ENCODE assay signal across 9 cellular contexts in the genomic region with DNA sequence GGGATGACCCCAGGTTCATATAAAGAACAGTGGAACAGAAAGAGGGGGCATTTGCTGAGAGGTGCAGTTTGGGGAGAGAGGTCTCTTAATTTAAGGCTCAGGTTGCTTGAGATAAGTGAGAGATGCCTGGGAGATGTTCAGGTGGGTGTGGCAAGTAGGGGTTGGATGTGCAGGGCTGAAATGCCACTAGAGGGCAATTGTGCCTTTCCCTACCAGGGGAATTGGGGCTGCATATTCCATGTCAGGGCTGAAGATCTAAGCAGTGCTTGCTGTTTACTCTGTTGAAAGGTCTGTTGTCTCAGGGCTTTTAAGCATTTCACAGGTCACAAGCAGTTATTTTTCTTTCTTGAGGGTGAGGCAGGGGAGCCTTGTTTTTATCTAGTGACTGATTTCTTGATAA. TPM values are rescaled to one million over a fixed set of nuclear protein-coding genes. Genes with fewer than 3 reads are reported as not detected.
DNase-seq lines count a peak whose midpoint lies in the region; ATAC-seq and TF ChIP-seq lines count a peak whose summit lies in the region.
"Had no signal": no experiment of that assay in that cellular context is flagged by ENCODE, and none has a peak within 500 bp of the region (broad histone marks: within the 10 kb centered on the region; RNA-seq: fewer than 3 reads in every experiment).

No MANE protein-coding gene starts in this region.

- peaks cover 8% of the 10 kb centered on the region for H3K36me3 ChIP-seq in neural cell (ENCODE audit: insufficient read depth, low read length)

- no peak for TF ChIP-seq POLR2A in lower leg skin (IDR thresholded peaks at IDR 0.05)

- no peaks in the 10 kb centered on the region for H3K9me3 ChIP-seq in neural cell (ENCODE audit: low read length)

- H3K4me1 Mint-ChIP-seq in activated CD8-positive, alpha-beta T cell treated with anti-CD3 and anti-CD28 coated beads for 36 hours (ENCODE audit: low read depth): no peaks in the 10 kb centered on the region

- H2AFZ ChIP-seq in neural cell (ENCODE audit: low read depth, low read length): no peak overlapping the region

- H3F3A ChIP-seq in neural cell (ENCODE audit: insufficient read depth, low read length, poor library complexity, severe bottlenecking): no peaks in the 10 kb centered on the region

- no peaks in the 10 kb centered on the region for H3K27me3 ChIP-seq in neural cell (ENCODE audit: insufficient read depth, low read depth, low read length)

- peak; percentile 19 for DNase-seq in NCI-H2227 (lab: John Stamatoyannopoulos, UW; ENCODE audit: unreplicated experiment)
- no peak for DNase-seq in NCI-H2227 treated with DMSO at 0.1 percent for 48 hours (lab: John Stamatoyannopoulos, UW)
- DNase-seq in NCI-H345 (lab: John Stamatoyannopoulos, UW): peak; percentile 50
- DNase-seq in dermis blood vessel endothelial cell: peak; percentile 77
- DNase-seq in activated CD8-positive, alpha-beta T cell treated with anti-CD3 and anti-CD28 coated beads for 36 hours: no peak
- DNase-seq in lower leg skin (ENCODE audit: low spot score in 2 of 2): no peak

- H3K27me3 Mint-ChIP-seq in activated CD8-positive, alpha-beta T cell treated with anti-CD3 and anti-CD28 coated beads for 36 hours: peaks cover 10% of the 10 kb centered on the region

- no peak overlapping the region for H3K27ac ChIP-seq in neural cell (ENCODE audit: low read length)
- H3K27ac ChIP-seq: skin epidermis had no signal

- ATAC-seq in HG02759 (IDR thresholded peaks at IDR 0.05; ENCODE audit: unreplicated experiment): no peak
- no peak for ATAC-seq in activated CD8-positive, alpha-beta T cell treated with anti-CD3 and anti-CD28 coated beads for 36 hours

- no peak overlapping the region for H3K4me3 Mint-ChIP-seq in activated CD8-positive, alpha-beta T cell treated with anti-CD3 and anti-CD28 coated beads for 36 hours

- CTCF ChIA-PET in activated CD8-positive, alpha-beta T cell treated with anti-CD3 and anti-CD28 coated beads for 36 hours (lab: Charles Lee): interaction anchor here (0.6 kb wide), 1 partner anchor 867 kb away, joined by 3 read pairs; no protein-coding TSS in a partner anchor

- H3K79me2 ChIP-seq in neural cell (replicated peaks; ENCODE audit: insufficient read depth, low read length): peaks cover 18% of the 10 kb centered on the region

- POLR2A ChIA-PET in activated CD8-positive, alpha-beta T cell treated with anti-CD3 and anti-CD28 coated beads for 36 hours (lab: Charles Lee): no interaction called here

- H3K9ac ChIP-seq in neural cell (ENCODE audit: low read length): no peak overlapping the region

- no peaks in the 10 kb centered on the region for H3K9me2 ChIP-seq in neural cell (ENCODE audit: insufficient read depth, low read length)

- no peaks in the 10 kb centered on the region for H3K9me3 Mint-ChIP-seq in activated CD8-positive, alpha-beta T cell treated with anti-CD3 and anti-CD28 coated beads for 36 hours

- TF ChIP-seq CTCF in neural cell (IDR thresholded peaks at IDR 0.05; ENCODE audit: poor library complexity, severe bottlenecking): peak; percentile 65
- no peak for TF ChIP-seq CTCF in activated CD8-positive, alpha-beta T cell treated with anti-CD3 and anti-CD28 coated beads for 36 hours (IDR thresholded peaks at IDR 0.05)
- no peak for TF ChIP-seq CTCF in lower leg skin (IDR thresholded peaks at IDR 0.05)

- H3K4me2 ChIP-seq in neural cell (ENCODE audit: low read length): no peak overlapping the region

- TF ChIP-seq RAD21 in neural cell (conservative IDR thresholded peaks at IDR 0.05): peak; percentile 74

- intact Hi-C loops in activated CD8-positive, alpha-beta T cell treated with anti-CD3 and anti-CD28 coated beads for 36 hours (cut with micrococcal nuclease): no loop called here
- intact Hi-C loops in lower leg skin (cut with DNase I; ENCODE audit: low total_unique reads): no loop called here

- no peaks in the 10 kb centered on the region for H3K36me3 Mint-ChIP-seq in activated CD8-positive, alpha-beta T cell treated with anti-CD3 and anti-CD28 coated beads for 36 hours (ENCODE audit: low read depth)

- H4K20me1 ChIP-seq in neural cell (ENCODE audit: insufficient read depth): no peaks in the 10 kb centered on the region

- H3K4me3 ChIP-seq in neural cell (ENCODE audit: low read length) (no peak overlapping the region), lower leg skin (ENCODE audit: low read depth, poor library complexity, severe bottlenecking) (no peak overlapping the region)
- H3K4me3 ChIP-seq: skin epidermis had no signal

- no peak overlapping the region for H3K27ac Mint-ChIP-seq in activated CD8-positive, alpha-beta T cell treated with anti-CD3 and anti-CD28 coated beads for 36 hours

- no peak for TF ChIP-seq EP300 in neural cell (conservative IDR thresholded peaks at IDR 0.05; ENCODE audit: poor library complexity, severe bottlenecking)

TF ChIP-seq in neural cell, 6 proteins besides CTCF, POLR2A, EP300 and RAD21:
- TF ChIP-seq SMC3 (conservative IDR thresholded peaks at IDR 0.05; ENCODE audit: poor library complexity): peak; percentile 69
- no peak for TF ChIP-seq POLR2AphosphoS5 (IDR thresholded peaks at IDR 0.05)

RNA-seq across cellular contexts. Expression of gene CCDC85A, which starts 7.8 kb away (rescaled TPM):
- total RNA-seq in dermis blood vessel endothelial cell (15.8 and 21.4 TPM in 2 replicates), lower leg skin (1 to 10 TPM; 2.7 to 3.7 (median 3.6) TPM)
- 24.7 and 30.6 TPM in 2 replicates for polyA plus RNA-seq in neural cell
- polyA minus RNA-seq in neural cell: 55.5 and 58.1 TPM in 2 replicates
- not detected for total RNA-seq in activated CD8-positive, alpha-beta T cell treated with anti-CD3 and anti-CD28 coated beads for 36 hours

Comparison
In these comparisons a context has a peak if more than half of its experiments do, and no peak if none do; other contexts are left out.
1. DNase-seq: peak in NCI-H2227 (single experiment), NCI-H345 (single experiment) and dermis blood vessel endothelial cell (single experiment); none in NCI-H2227 treated with DMSO at 0.1 percent for 48 hours (single experiment), activated CD8-positive, alpha-beta T cell treated with anti-CD3 and anti-CD28 coated beads for 36 hours (single experiment) and lower leg skin (0 of 2).